In genomic region chr19:3968556-3969434, GRCh38 we compare ENCODE assay signal across 7 cellular contexts. TPM values are rescaled to one million over a fixed set of nuclear protein-coding genes. Genes with fewer than 3 reads are reported as not detected.
DNase-seq lines count a peak whose midpoint lies in the region; ATAC-seq and TF ChIP-seq lines count a peak whose summit lies in the region.

No MANE protein-coding gene starts in this region.

- peak; percentile 7 to 26 for TF ChIP-seq POLR2A in sigmoid colon (IDR thresholded peaks at IDR 0.05)

- peaks cover 49% of the 10 kb centered on the region for H3K36me3 ChIP-seq in brain microvascular endothelial cell (replicated peaks)
- peaks cover 39% of the 10 kb centered on the region for H3K36me3 ChIP-seq in iPS-15b (ENCODE audit: control insufficient read depth, insufficient read depth, low read length)
- H3K36me3 ChIP-seq in sigmoid colon, result peaks cover 0 to 46% (median 17%) of the 10 kb centered on the region in 4 donors

- DNase-seq in EL (peak; percentile 100), NCI-H2029 (lab: John Stamatoyannopoulos, UW) (peak; percentile 95), brain microvascular endothelial cell (peak; percentile 99), sigmoid colon (peak; percentile 98), SKM-1 (lab: John Stamatoyannopoulos, UW; ENCODE audit: unreplicated experiment) (no peak)

- no peak for ATAC-seq in GM21526 (IDR thresholded peaks at IDR 0.05; ENCODE audit: low FRiP score, unreplicated experiment)

- no peak for TF ChIP-seq CTCF in brain microvascular endothelial cell (IDR thresholded peaks at IDR 0.05; ENCODE audit: low read depth, low read length, missing control alignments)
- TF ChIP-seq CTCF in sigmoid colon (IDR thresholded peaks at IDR 0.05), result no peak

- H3K4me1 ChIP-seq in iPS-15b (ENCODE audit: control insufficient read depth, insufficient read depth, low read length) (peaks cover 8% of the 10 kb centered on the region), sigmoid colon (peaks cover 0 to 65% (median 55%) of the 10 kb centered on the region in 4 donors)

- peak overlapping the region; percentile 60 for H3K9ac ChIP-seq in iPS-15b (ENCODE audit: low read depth, low read length)

- in situ Hi-C loops in brain microvascular endothelial cell (cut with HindIII; ENCODE audit: low pct_ligation_motif_present, low sequenced_read_pairs), result no loop called here

- intact Hi-C loops in sigmoid colon (cut with DNase I), result loop anchor here (5.0 to 10.0 kb wide), 3 partner anchors 274 to 676 kb away; partner anchors contain the start of gene HDGFL2

- no peaks in the 10 kb centered on the region for H3K9me3 ChIP-seq in iPS-15b (ENCODE audit: control insufficient read depth, insufficient read depth, low read length)
- H3K9me3 ChIP-seq in sigmoid colon, result no peaks in the 10 kb centered on the region

- H3K27ac ChIP-seq in brain microvascular endothelial cell, result peak overlapping the region; percentile 94
- peak overlapping the region; percentile 100 for H3K27ac ChIP-seq in sigmoid colon

- H3K27me3 ChIP-seq in brain microvascular endothelial cell (replicated peaks) (no peaks in the 10 kb centered on the region), iPS-15b (ENCODE audit: control insufficient read depth, insufficient read depth, low read length) (no peaks in the 10 kb centered on the region), sigmoid colon (no peaks in the 10 kb centered on the region)

- H3K4me3 ChIP-seq in brain microvascular endothelial cell (ENCODE audit: low read depth, low read length) (peak overlapping the region; percentile 98), iPS-15b (ENCODE audit: low read depth, low read length) (peak overlapping the region; percentile 89), sigmoid colon (peak overlapping the region in 3 of 4 donors; percentile 95 to 98 (median 97))

- peak in 2 of 4 donors; percentile 87 to 93 for TF ChIP-seq EP300 in sigmoid colon (IDR thresholded peaks at IDR 0.05)

- WGBS in sigmoid colon, 2 donors, result 48 to 54% methylated on average over 9 of the region's 9 CpGs

RNA-seq across cellular contexts. Expression of gene DAPK3, which starts 2.1 kb away (rescaled TPM):
- total RNA-seq in sigmoid colon, result 100 to 1,000 TPM in 3 of 4 donors, 10 to 100 TPM in 1; 91.3 to 167 (median 125) TPM
- polyA plus RNA-seq in sigmoid colon, result 10 to 100 TPM; 38.4 to 66.8 (median 52.9) TPM

RNA-seq across cellular contexts. Expression of gene EEF2, which starts 16.5 kb away (rescaled TPM):
- 1,000 to 10,000 TPM; 1,842 to 2,448 (median 2,055) TPM for total RNA-seq in sigmoid colon
- 1,000 to 10,000 TPM in 2 of 3 donors, 100 to 1,000 TPM in 1; 906 to 1,654 (median 1,225) TPM for polyA plus RNA-seq in sigmoid colon

RNA-seq across cellular contexts. Expression of gene NMRK2, which starts 35.9 kb away (rescaled TPM):
- under 1 TPM in 1 of 4 donors, not detected in 3; 0.71 TPM for total RNA-seq in sigmoid colon
- 1 to 10 TPM in 1 of 3 donors, under 1 TPM in 2; 0.19 to 2.4 (median 0.69) TPM for polyA plus RNA-seq in sigmoid colon

RNA-seq across cellular contexts. Expression of gene PIAS4, which starts 38.7 kb away (rescaled TPM):
- total RNA-seq in sigmoid colon, result 10 to 100 TPM; 16.5 to 29.9 (median 19.3) TPM
- 10 to 100 TPM in 2 of 3 donors, 1 to 10 TPM in 1; 7.2 to 21.8 (median 15.0) TPM for polyA plus RNA-seq in sigmoid colon
